In the genomic region with DNA sequence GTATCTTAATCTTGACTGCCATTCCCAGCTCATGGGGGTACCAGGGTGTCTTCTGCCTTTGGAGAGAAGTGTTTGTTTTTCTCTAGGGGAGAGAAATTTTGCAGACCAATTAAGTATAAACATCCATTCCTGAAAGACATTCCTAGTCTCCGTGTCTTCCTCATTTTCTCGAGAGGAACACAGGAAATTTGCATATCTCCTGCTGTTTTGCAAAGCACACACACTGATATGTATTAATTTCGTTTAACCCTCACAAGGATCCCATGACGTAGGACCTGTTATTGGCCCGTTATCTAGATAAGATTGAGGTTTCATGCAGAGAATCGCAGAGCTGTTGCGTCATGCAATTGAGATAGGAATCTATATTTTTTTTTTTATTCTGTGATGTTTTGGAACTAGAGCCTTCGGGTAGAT, we compare ENCODE assay signal across 8 cellular contexts. TPM values are rescaled to one million over a fixed set of nuclear protein-coding genes. Genes with fewer than 3 reads are reported as not detected.
A peak's percentile ranks its signal among the peaks of the same experiment; 100 is the strongest.
DNase-seq lines count a peak whose midpoint lies in the region; ATAC-seq lines count a peak whose summit lies in the region.

No MANE protein-coding gene starts in this region.

- no peaks in the 10 kb centered on the region for H3K27me3 ChIP-seq in SJSA1 (replicated peaks)

- H3K27ac Mint-ChIP-seq in activated naive CD4-positive, alpha-beta T cell treated with anti-CD3 and anti-CD28 coated beads for 36 hours = peak overlapping the region; percentile 86
- H3K27ac Mint-ChIP-seq in dendritic cell treated with granulocyte-macrophage colony-stimulating factor and Interleukin-4, amounts not matched to agents 40 ng/mL and 50 ng/mL, for 4 days = peak overlapping the region; percentile 83
- H3K27ac Mint-ChIP-seq in natural killer cell treated with Interleukin-12 subunit alpha and Interleukin-12 subunit beta and Interleukin-15 and Interleukin-18, amount 100 ng/mL, for 72 hours = peak overlapping the region; percentile 72 to 93

- no peaks in the 10 kb centered on the region for H3K27me3 Mint-ChIP-seq in activated naive CD4-positive, alpha-beta T cell treated with anti-CD3 and anti-CD28 coated beads for 36 hours (ENCODE audit: low read depth)
- H3K27me3 Mint-ChIP-seq in dendritic cell treated with granulocyte-macrophage colony-stimulating factor and Interleukin-4, amounts not matched to agents 40 ng/mL and 50 ng/mL, for 4 days = no peaks in the 10 kb centered on the region
- no peaks in the 10 kb centered on the region for H3K27me3 Mint-ChIP-seq in natural killer cell treated with Interleukin-12 subunit alpha and Interleukin-12 subunit beta and Interleukin-15 and Interleukin-18, amount 100 ng/mL, for 72 hours

- H3K4me1 ChIP-seq in SJSA1 (replicated peaks) = peaks cover 15% of the 10 kb centered on the region

- H3K4me3 Mint-ChIP-seq in activated naive CD4-positive, alpha-beta T cell treated with anti-CD3 and anti-CD28 coated beads for 36 hours = peak overlapping the region; percentile 93
- H3K4me3 Mint-ChIP-seq in dendritic cell treated with granulocyte-macrophage colony-stimulating factor and Interleukin-4, amounts not matched to agents 40 ng/mL and 50 ng/mL, for 4 days = peak overlapping the region; percentile 95
- H3K4me3 Mint-ChIP-seq in natural killer cell treated with Interleukin-12 subunit alpha and Interleukin-12 subunit beta and Interleukin-15 and Interleukin-18, amount 100 ng/mL, for 72 hours = peak overlapping the region; percentile 95

- CTCF ChIA-PET in activated naive CD4-positive, alpha-beta T cell treated with anti-CD3 and anti-CD28 coated beads for 36 hours (lab: Charles Lee) = interaction anchor here (0.5 to 1.7 kb wide), 3 partner anchors 10 to 140 kb away, joined by 3 to 7 read pairs (median 5); no protein-coding TSS in a partner anchor

- ATAC-seq in natural killer cell treated with Interleukin-12 subunit alpha and Interleukin-12 subunit beta and Interleukin-15 and Interleukin-18, amount 100 ng/mL, for 72 hours = no peak
- no peak for ATAC-seq in HG02852 (IDR thresholded peaks at IDR 0.05; ENCODE audit: unreplicated experiment)

- peak overlapping the region; percentile 53 for H3K27ac ChIP-seq in SJSA1

- peak; percentile 46 for DNase-seq in activated naive CD4-positive, alpha-beta T cell treated with anti-CD3 and anti-CD28 coated beads for 36 hours
- no peak for DNase-seq in activated naive CD4-positive, alpha-beta T cell treated with anti-CD3 and anti-CD28 coated beads, Interleukin-2, amount 50 U/mL, for 16 hours
- DNase-seq in SJSA1 (ENCODE audit: low read depth in 1 of 2, low spot score in 2 of 2) = peak in 1 of 2 experiments; percentile 47
- no peak for DNase-seq in natural killer cell treated with Interleukin-12 subunit alpha and Interleukin-12 subunit beta and Interleukin-15 and Interleukin-18, amount 100 ng/mL, for 72 hours (ENCODE audit: low spot score)
- DNase-seq in anterior cingulate cortex (lab: John Stamatoyannopoulos, UW) = no peak
- DNase-seq in NCI-H774 (lab: John Stamatoyannopoulos, UW) = no peak

- H3K9me3 Mint-ChIP-seq in activated naive CD4-positive, alpha-beta T cell treated with anti-CD3 and anti-CD28 coated beads for 36 hours = no peaks in the 10 kb centered on the region
- no peaks in the 10 kb centered on the region for H3K9me3 Mint-ChIP-seq in dendritic cell treated with granulocyte-macrophage colony-stimulating factor and Interleukin-4, amounts not matched to agents 40 ng/mL and 50 ng/mL, for 4 days
- no peaks in the 10 kb centered on the region for H3K9me3 Mint-ChIP-seq in natural killer cell treated with Interleukin-12 subunit alpha and Interleukin-12 subunit beta and Interleukin-15 and Interleukin-18, amount 100 ng/mL, for 72 hours

- intact Hi-C loops in activated naive CD4-positive, alpha-beta T cell treated with anti-CD3 and anti-CD28 coated beads for 36 hours (cut with micrococcal nuclease) = loop anchor here (2.0 to 10.0 kb wide), 6 partner anchors 103 to 807 kb away; partner anchors contain the start of genes RCC1L and YWHAG
- intact Hi-C loops in dendritic cell treated with granulocyte-macrophage colony-stimulating factor and Interleukin-4, amounts not matched to agents 40 ng/mL and 50 ng/mL, for 4 days (cut with micrococcal nuclease) = loop anchor here (5.0 kb wide), 2 partner anchors 38 to 82 kb away; partner anchors contain the start of gene POR

- H3K4me3 ChIP-seq in SJSA1 = peak overlapping the region; percentile 84

- H3K9me3 ChIP-seq in SJSA1 (replicated peaks) = no peaks in the 10 kb centered on the region; the same call in 1 of the 2 replicates

- peaks cover 31% of the 10 kb centered on the region for H3K4me1 Mint-ChIP-seq in activated naive CD4-positive, alpha-beta T cell treated with anti-CD3 and anti-CD28 coated beads for 36 hours (ENCODE audit: low read depth)
- peaks cover 71% of the 10 kb centered on the region for H3K4me1 Mint-ChIP-seq in dendritic cell treated with granulocyte-macrophage colony-stimulating factor and Interleukin-4, amounts not matched to agents 40 ng/mL and 50 ng/mL, for 4 days (ENCODE audit: low read depth)
- peaks cover 25 to 39% of the 10 kb centered on the region in 2 donors for H3K4me1 Mint-ChIP-seq in natural killer cell treated with Interleukin-12 subunit alpha and Interleukin-12 subunit beta and Interleukin-15 and Interleukin-18, amount 100 ng/mL, for 72 hours (ENCODE audit: low read depth in 2 of 2)

- peaks cover 17% of the 10 kb centered on the region for H3K36me3 Mint-ChIP-seq in activated naive CD4-positive, alpha-beta T cell treated with anti-CD3 and anti-CD28 coated beads for 36 hours (ENCODE audit: low read depth)
- H3K36me3 Mint-ChIP-seq in dendritic cell treated with granulocyte-macrophage colony-stimulating factor and Interleukin-4, amounts not matched to agents 40 ng/mL and 50 ng/mL, for 4 days (ENCODE audit: low read depth) = peaks cover 56% of the 10 kb centered on the region
- peaks cover 15% of the 10 kb centered on the region for H3K36me3 Mint-ChIP-seq in natural killer cell treated with Interleukin-12 subunit alpha and Interleukin-12 subunit beta and Interleukin-15 and Interleukin-18, amount 100 ng/mL, for 72 hours

- H3K36me3 ChIP-seq in SJSA1 = peaks cover 56% of the 10 kb centered on the region

RNA-seq across cellular contexts. Expression of gene RHBDD2, which starts 0.9 kb away (rescaled TPM):
- total RNA-seq in activated naive CD4-positive, alpha-beta T cell treated with anti-CD3 and anti-CD28 coated beads for 36 hours = 10 to 100 TPM; 21.5 to 24.0 TPM
- 39.5 and 46.2 TPM in 2 replicates for total RNA-seq in SJSA1 (2014; rRNA removed; shearing (Covaris generic))
- 10 to 100 TPM; 33.8 to 46.0 TPM for total RNA-seq in natural killer cell treated with Interleukin-12 subunit alpha and Interleukin-12 subunit beta and Interleukin-15 and Interleukin-18, amount 100 ng/mL, for 72 hours

RNA-seq across cellular contexts. Expression of gene POR, which starts 35.2 kb away (rescaled TPM):
- 10 to 100 TPM; 22.9 to 26.0 TPM for total RNA-seq in activated naive CD4-positive, alpha-beta T cell treated with anti-CD3 and anti-CD28 coated beads for 36 hours
- 82.8 and 115 TPM in 2 replicates for total RNA-seq in SJSA1 (2014; rRNA removed; shearing (Covaris generic))
- 100 to 1,000 TPM; 112 to 164 TPM for total RNA-seq in natural killer cell treated with Interleukin-12 subunit alpha and Interleukin-12 subunit beta and Interleukin-15 and Interleukin-18, amount 100 ng/mL, for 72 hours
